In genomic region chr2:85799215-85799956, GRCh38 we compare ENCODE assay signal across 11 cellular contexts. TPM values are rescaled to one million over a fixed set of nuclear protein-coding genes. Genes with fewer than 3 reads are reported as not detected.
A peak's percentile ranks its signal among the peaks of the same experiment; 100 is the strongest.
DNase-seq lines count a peak whose midpoint lies in the region; TF ChIP-seq lines count a peak whose summit lies in the region.
"Had no signal": no experiment of that assay in that cellular context is flagged by ENCODE, and none has a peak within 500 bp of the region (broad histone marks: within the 10 kb centered on the region; RNA-seq: fewer than 3 reads in every experiment).

No MANE protein-coding gene starts in this region.

- H4K5ac ChIP-seq in mesendoderm (ENCODE audit: low read length) = no peak overlapping the region

- no peak for TF ChIP-seq CTCF in WERI-Rb-1 (IDR thresholded peaks at IDR 0.05; ENCODE audit: low read depth, low read length)

- no peak overlapping the region for H3K56ac ChIP-seq in mesendoderm (ENCODE audit: low read length)

- H3K79me2 ChIP-seq in mesendoderm (ENCODE audit: control insufficient read depth, insufficient read depth, low read length) = no peaks in the 10 kb centered on the region

- no peak overlapping the region for H2BK120ac ChIP-seq in mesendoderm (ENCODE audit: low read depth, low read length)

- DNase-seq in A172 (ENCODE audit: low spot score) (peak; percentile 90), G401 (ENCODE audit: low spot score) (peak; percentile 48), WERI-Rb-1 (peak; percentile 14), kidney tubule cell (ENCODE audit: low spot score) (peak; percentile 85), iPS-NIHi11 (ENCODE audit: low spot score) (no peak), mesendoderm (no peak), COR-L47 (lab: John Stamatoyannopoulos, UW) (no peak)
- DNase-seq in central memory CD4-positive, alpha-beta T cell = no peak
- DNase-seq: activated CD4-positive, alpha-beta T cell treated with anti-CD3 and anti-CD28 coated beads, Interleukin-2, amount 50 U/mL, for 1 hour; CD8-positive, alpha-beta T cell; NCI-H1694 had no signal

- H2BK15ac ChIP-seq in mesendoderm (replicated peaks; ENCODE audit: low read depth) = no peak overlapping the region

- H3K27me3 ChIP-seq in WERI-Rb-1 (ENCODE audit: insufficient read depth, low read depth, severe bottlenecking) (no peaks in the 10 kb centered on the region), mesendoderm (ENCODE audit: insufficient read depth, low read length, poor library complexity) (no peaks in the 10 kb centered on the region)

- in situ Hi-C loops in G401 (cut with HindIII; ENCODE audit: low sequenced_read_pairs) = no loop called here

- H3K9me3 ChIP-seq in WERI-Rb-1 (ENCODE audit: severe bottlenecking) = no peaks in the 10 kb centered on the region

- no peaks in the 10 kb centered on the region for H3K79me1 ChIP-seq in mesendoderm (ENCODE audit: low read length)

- H3K23ac ChIP-seq in mesendoderm (ENCODE audit: low read length) = no peak overlapping the region

- no peak overlapping the region for H2BK5ac ChIP-seq in mesendoderm (ENCODE audit: low read length)

- no peak overlapping the region for H3K9ac ChIP-seq in mesendoderm (ENCODE audit: low read length)

- WGBS in mesendoderm (ENCODE audit: extremely low coverage, insufficient coverage, low lambda C conversion rate) = no CpG with 5 or more reads among the region's 11 CpGs

- H3K18ac ChIP-seq in mesendoderm (ENCODE audit: low read length) = no peak overlapping the region

- H3K4me2 ChIP-seq in mesendoderm (ENCODE audit: low read length) = no peak overlapping the region

- no peaks in the 10 kb centered on the region for H3K4me1 ChIP-seq in mesendoderm (ENCODE audit: control insufficient read depth, low read depth, low read length)

- H3K27ac ChIP-seq in WERI-Rb-1 (no peak overlapping the region), mesendoderm (ENCODE audit: low read depth, low read length) (no peak overlapping the region)

- no peak overlapping the region for H3K4ac ChIP-seq in mesendoderm (ENCODE audit: low read depth, low read length)

- H3K4me3 ChIP-seq in WERI-Rb-1 (ENCODE audit: low read depth, low read length) (no peak overlapping the region), mesendoderm (ENCODE audit: low read length) (no peak overlapping the region)

- H3K36me3 ChIP-seq in WERI-Rb-1 = no peaks in the 10 kb centered on the region
- H3K36me3 ChIP-seq in mesendoderm (ENCODE audit: control insufficient read depth, insufficient read depth, low read length) = no peaks in the 10 kb centered on the region

- no peak overlapping the region for H4K8ac ChIP-seq in mesendoderm (ENCODE audit: low read depth, low read length)

- H2AK5ac ChIP-seq in mesendoderm (ENCODE audit: low read length) = no peak overlapping the region

RNA-seq across cellular contexts. Expression of gene ATOH8, which starts 45.6 kb away (rescaled TPM):
- 1.7 and 3.2 TPM in 2 replicates for total RNA-seq in A172 (2014; rRNA removed; shearing (Covaris generic))
- total RNA-seq in G401 (2014; rRNA removed; shearing (Covaris generic)) = 18.9 and 25.8 TPM in 2 replicates
- 0.37 TPM for polyA plus RNA-seq in mesendoderm (2013, experiment 1 of 2)
- 0.39 TPM for polyA plus RNA-seq in mesendoderm (2013, experiment 2 of 2)

Comparison
In these comparisons a context has a peak if more than half of its experiments do, and no peak if none do; other contexts are left out.
1. DNase-seq: peak in A172 (single experiment), G401 (single experiment), WERI-Rb-1 (single experiment) and kidney tubule cell (single experiment); none in iPS-NIHi11 (single experiment), central memory CD4-positive, alpha-beta T cell (single experiment), mesendoderm (single experiment) and COR-L47 (single experiment).